7 cellular contexts compared by ENCODE assay signal in the genomic region with DNA sequence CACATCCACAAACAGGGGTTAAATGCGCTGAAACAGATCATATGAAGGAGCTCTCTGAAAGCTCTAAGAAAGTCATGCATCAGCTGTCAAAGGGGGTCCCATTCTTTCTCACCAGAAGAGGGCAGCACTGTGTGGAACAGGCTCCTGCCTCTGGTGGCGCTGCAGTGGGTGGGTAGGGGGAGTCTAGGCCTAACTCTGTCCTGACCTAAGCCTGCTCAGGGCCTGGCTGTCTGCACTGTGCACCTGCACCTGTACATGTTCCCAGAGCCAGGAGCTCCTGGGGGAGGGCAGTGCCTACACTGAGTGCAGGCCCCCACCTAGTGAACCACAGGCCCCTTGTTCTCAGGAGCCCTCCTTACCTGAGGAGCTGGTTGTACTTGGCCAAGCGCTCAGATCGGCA. TPM values are rescaled to one million over a fixed set of nuclear protein-coding genes. Genes with fewer than 3 reads are reported as not detected.
DNase-seq lines count a peak whose midpoint lies in the region; ATAC-seq, FAIRE-seq and TF ChIP-seq lines count a peak whose summit lies in the region.

No MANE protein-coding gene starts in this region.

- DNase-seq in LNCaP clone FGC (ENCODE audit: low read depth), result no peak
- peak; percentile 47 for DNase-seq in activated naive CD4-positive, alpha-beta T cell treated with Interleukin-2 at 50 U/mL for 16 hours
- peak; percentile 66 for DNase-seq in left kidney (ENCODE audit: low read depth, low spot score)
- no peak for DNase-seq in medulla oblongata (ENCODE audit: extremely low spot score)
- no peak for DNase-seq in posterior vena cava (ENCODE audit: low spot score)

- TF ChIP-seq CTCF in LNCaP clone FGC (IDR thresholded peaks at IDR 0.05; ENCODE audit: control insufficient read depth, extremely low read depth, insufficient read depth), result peak; percentile 58

- intact Hi-C loops in posterior vena cava (cut with DNase I), result loop anchor here in 1 of 2 donors (1.0 kb wide), 1 partner anchor 43 kb away; no protein-coding TSS in a partner anchor

- peak; percentile 45 for FAIRE-seq in G401.6 (lab: Jason Lieb, UNC)

- ATAC-seq in HG02884 (IDR thresholded peaks at IDR 0.05; ENCODE audit: unreplicated experiment), result no peak

- no peak overlapping the region for H3K4me3 ChIP-seq in LNCaP clone FGC (ENCODE audit: low read depth, low read length)

RNA-seq across cellular contexts. Expression of a gene that starts 16.0 kb away (rescaled TPM):
- 1,000 to 10,000 TPM in 1 of 2 donors, 100 to 1,000 TPM in 1; 578 to 1,026 TPM for total RNA-seq in posterior vena cava

RNA-seq across cellular contexts. Expression of a gene that starts 45.1 kb away (rescaled TPM):
- total RNA-seq in posterior vena cava, result 100 to 1,000 TPM in 1 of 2 donors, 10 to 100 TPM in 1; 94.9 to 116 TPM

Comparison
In these comparisons a context has a peak if more than half of its experiments do, and no peak if none do; other contexts are left out.
1. DNase-seq: peak in activated naive CD4-positive, alpha-beta T cell treated with Interleukin-2 at 50 U/mL for 16 hours (single experiment) and left kidney (single experiment); none in LNCaP clone FGC (single experiment), medulla oblongata (single experiment) and posterior vena cava (single experiment).